In genomic region chr18:48589797-48590519, GRCh38 we compare ENCODE assay signal across 13 cellular contexts. TPM values are rescaled to one million over a fixed set of nuclear protein-coding genes. Genes with fewer than 3 reads are reported as not detected.
A peak's percentile ranks its signal among the peaks of the same experiment; 100 is the strongest.
DNase-seq lines count a peak whose midpoint lies in the region; ATAC-seq, FAIRE-seq and TF ChIP-seq lines count a peak whose summit lies in the region.
"Had no signal": no experiment of that assay in that cellular context is flagged by ENCODE, and none has a peak within 500 bp of the region (broad histone marks: within the 10 kb centered on the region; RNA-seq: fewer than 3 reads in every experiment).

No MANE protein-coding gene starts in this region.

- intact Hi-C loops in left lung (cut with DNase I): no loop called here

- CTCF ChIA-PET in T-cell (lab: Charles Lee): no interaction called here

- H3K4me3 ChIP-seq in left lung (no peak overlapping the region), skeletal muscle tissue (ENCODE audit: low read length in 3 of 3) (peak overlapping the region in 1 of 3 donors; percentile 13)
- H3K4me3 ChIP-seq: K562, SK-N-MC had no signal

- H3K27me3 ChIP-seq in left lung (no peaks in the 10 kb centered on the region), skeletal muscle tissue (ENCODE audit: control insufficient read depth in 3 of 3, insufficient read depth in 3 of 3, low read length in 3 of 3) (no peaks in the 10 kb centered on the region)

- no peaks in the 10 kb centered on the region for H3K36me3 ChIP-seq in left lung
- no peaks in the 10 kb centered on the region for H3K36me3 ChIP-seq in skeletal muscle tissue (ENCODE audit: control insufficient read depth in 3 of 3, insufficient read depth in 3 of 3, low read length in 3 of 3)

- H3K4me1 ChIP-seq in left lung (no peaks in the 10 kb centered on the region), skeletal muscle tissue (ENCODE audit: control insufficient read depth in 3 of 3, insufficient read depth in 3 of 3, low read length in 3 of 3) (peaks cover 25 to 35% (median 33%) of the 10 kb centered on the region in 3 donors)

- POLR2A ChIA-PET in T-cell (lab: Charles Lee): no interaction called here

- no peak for TF ChIP-seq POLR2A in H54 (IDR thresholded peaks at IDR 0.05; ENCODE audit: low read depth, low read length)

- H3K27me3 Mint-ChIP-seq in T-cell: peaks cover 0 to 3% of the 10 kb centered on the region in 2 donors
- H3K27me3 Mint-ChIP-seq: stimulated activated naive B cell treated with anti-CD40 and anti-IgM and Interleukin-4, amounts not matched to agents 10 μg/mL and 1 μg/mL and 100 μg/mL, for 72 hours had no signal

- no peak overlapping the region for H3K4me3 Mint-ChIP-seq in T-cell
- H3K4me3 Mint-ChIP-seq: stimulated activated naive B cell treated with anti-CD40 and anti-IgM and Interleukin-4, amounts not matched to agents 10 μg/mL and 1 μg/mL and 100 μg/mL, for 72 hours had no signal

- peak overlapping the region in 2 of 3 donors; percentile 51 to 68 for H3K9ac ChIP-seq in skeletal muscle tissue (ENCODE audit: low read depth in 1 of 3, low read length in 3 of 3)

- H3K27ac ChIP-seq in cingulate gyrus (ENCODE audit: low read depth, low read length): peak overlapping the region; percentile 86
- H3K27ac ChIP-seq in left lung: no peak overlapping the region
- H3K27ac ChIP-seq in skeletal muscle tissue (ENCODE audit: low read depth, low read length): no peak overlapping the region
- H3K27ac ChIP-seq: SK-N-MC had no signal

- no peak for TF ChIP-seq CTCF in left lung (IDR thresholded peaks at IDR 0.05)
- TF ChIP-seq CTCF in GM13976 (IDR thresholded peaks at IDR 0.05; ENCODE audit: borderline replicate concordance, control extremely low read depth, extremely low read depth, insufficient read depth, missing control alignments): no peak

- no peaks in the 10 kb centered on the region for H3K4me1 Mint-ChIP-seq in T-cell

- H3K36me3 Mint-ChIP-seq in T-cell: no peaks in the 10 kb centered on the region
- H3K36me3 Mint-ChIP-seq: stimulated activated naive B cell treated with anti-CD40 and anti-IgM and Interleukin-4, amounts not matched to agents 10 μg/mL and 1 μg/mL and 100 μg/mL, for 72 hours had no signal

- DNase-seq in H54 (ENCODE audit: insufficient read length, low spot score) (peak; percentile 43), left lung (no peak), GM13976 (ENCODE audit: low spot score) (no peak), T-cell (no peak)
- DNase-seq in effector CD4-positive, alpha-beta T cell: no peak
- DNase-seq: stimulated activated CD4-positive, alpha-beta T cell treated with anti-CD3 and anti-CD28 coated beads, Interleukin-12 subunit alpha, Interleukin-12 subunit beta, amount 100 ng/mL, for 4 hours; stimulated activated naive B cell treated with anti-CD40 and anti-IgM and Interleukin-4, amounts not matched to agents 10 μg/mL and 1 μg/mL and 100 μg/mL, for 72 hours had no signal

- H3K9me3 ChIP-seq in left lung: no peaks in the 10 kb centered on the region
- H3K9me3 ChIP-seq in skeletal muscle tissue (ENCODE audit: control insufficient read depth in 3 of 3, low read length in 3 of 3): no peaks in the 10 kb centered on the region

- FAIRE-seq in H54 (lab: Jason Lieb, UNC): no peak
- FAIRE-seq: GM12892, K562 had no signal

- no peak overlapping the region for H3K27ac Mint-ChIP-seq in T-cell
- H3K27ac Mint-ChIP-seq: stimulated activated naive B cell treated with anti-CD40 and anti-IgM and Interleukin-4, amounts not matched to agents 10 μg/mL and 1 μg/mL and 100 μg/mL, for 72 hours had no signal

- in situ Hi-C loops in GM13976 (cut with MboI; ENCODE audit: low sequenced_read_pairs, unreplicated experiment): no loop called here

- no peaks in the 10 kb centered on the region for H3K9me3 Mint-ChIP-seq in T-cell
- H3K9me3 Mint-ChIP-seq: stimulated activated naive B cell treated with anti-CD40 and anti-IgM and Interleukin-4, amounts not matched to agents 10 μg/mL and 1 μg/mL and 100 μg/mL, for 72 hours had no signal

- ATAC-seq in left lung (peak; percentile 18), HG02981 (IDR thresholded peaks at IDR 0.05; ENCODE audit: unreplicated experiment) (no peak), T-cell (replicated peaks in 1 of 4) (no peak)
- ATAC-seq: K562; stimulated activated naive B cell treated with anti-CD40 and anti-IgM and Interleukin-4, amounts not matched to agents 10 μg/mL and 1 μg/mL and 100 μg/mL, for 72 hours had no signal

RNA-seq across cellular contexts. Expression of gene CTIF, which starts 51.1 kb away (rescaled TPM):
- total RNA-seq in left lung: 10 to 100 TPM; 37.1 to 46.1 TPM
- 16.7 TPM for total RNA-seq in skeletal muscle tissue
- 1 to 10 TPM; 3.2 to 6.7 (median 4.7) TPM for total RNA-seq in T-cell
